ENCODE assay signal across 8 cellular contexts in the genomic region with DNA sequence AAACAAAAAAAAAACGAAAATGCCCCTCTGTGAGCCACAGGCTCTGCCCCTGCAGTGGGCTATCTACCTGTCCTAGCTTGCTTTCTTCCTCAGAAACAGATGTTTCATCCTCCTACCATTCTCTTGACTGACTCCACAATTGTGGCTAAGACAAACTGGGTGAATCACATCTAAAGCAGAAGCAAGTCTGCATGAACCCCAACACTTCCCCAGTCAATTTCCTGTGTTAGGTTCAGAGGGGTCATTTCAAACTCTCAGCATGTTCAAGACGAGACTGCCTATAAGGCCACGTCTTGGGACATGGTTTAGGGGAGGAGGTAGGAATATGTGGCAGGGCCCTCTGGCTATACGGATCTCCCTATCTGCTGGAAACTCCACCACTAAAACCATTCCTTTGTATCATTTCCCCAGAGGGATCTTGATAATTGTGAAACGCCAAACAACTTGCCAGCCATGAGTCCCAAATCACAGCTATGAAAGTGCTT.
DNase-seq lines count a peak whose midpoint lies in the region; ATAC-seq and FAIRE-seq lines count a peak whose summit lies in the region.

No MANE protein-coding gene starts in this region.

- CTCF ChIA-PET in activated naive CD4-positive, alpha-beta T cell treated with anti-CD3 and anti-CD28 coated beads, Interleukin-2, amount 10 ng/mL, durations not matched to agents 7 days and 5 days (lab: Charles Lee): interaction anchor here (1.4 to 3.3 kb wide), 4 partner anchors 11 to 47 kb away, joined by 3 to 16 read pairs (median 4); no protein-coding TSS in a partner anchor

- peak; percentile 97 for FAIRE-seq in GM18507 (lab: Jason Lieb, UNC)

- H3K4me1 Mint-ChIP-seq in activated naive CD4-positive, alpha-beta T cell treated with anti-CD3 and anti-CD28 coated beads, Interleukin-2, amount 10 ng/mL, durations not matched to agents 7 days and 5 days: peaks cover 34% of the 10 kb centered on the region
- peaks cover 21% of the 10 kb centered on the region for H3K4me1 Mint-ChIP-seq in memory B cell

- DNase-seq in GM18507 (ENCODE audit: extremely low spot score, insufficient read length, low read depth) (peak; percentile 64), memory B cell (ENCODE audit: low spot score in 2 of 2) (no peak), NCI-H524 treated with DMSO at 0.1 percent for 48 hours (lab: John Stamatoyannopoulos, UW) (no peak), globus pallidus (ENCODE audit: low spot score) (no peak)
- no peak for DNase-seq in activated naive CD4-positive, alpha-beta T cell treated with anti-CD3 and anti-CD28 coated beads, Interleukin-2, amount 10 ng/mL, durations not matched to agents 7 days and 5 days
- no peak for DNase-seq in activated CD4-positive, CD25-positive, alpha-beta regulatory T cell treated with anti-CD3 and anti-CD28 coated beads, Interleukin-2, amount 50 U/mL, for 72 hours

- no peaks in the 10 kb centered on the region for H3K36me3 Mint-ChIP-seq in activated naive CD4-positive, alpha-beta T cell treated with anti-CD3 and anti-CD28 coated beads, Interleukin-2, amount 10 ng/mL, durations not matched to agents 7 days and 5 days
- H3K36me3 Mint-ChIP-seq in memory B cell: no peaks in the 10 kb centered on the region

- peak; percentile 59 for ATAC-seq in HG03432 (IDR thresholded peaks at IDR 0.05; ENCODE audit: unreplicated experiment)
- ATAC-seq in memory B cell (ENCODE audit: low read depth): peak; percentile 66
- ATAC-seq in HG03354 (IDR thresholded peaks at IDR 0.05; ENCODE audit: poor library complexity, severe bottlenecking, unreplicated experiment): no peak

- H3K27me3 Mint-ChIP-seq in activated naive CD4-positive, alpha-beta T cell treated with anti-CD3 and anti-CD28 coated beads, Interleukin-2, amount 10 ng/mL, durations not matched to agents 7 days and 5 days: no peaks in the 10 kb centered on the region
- H3K27me3 Mint-ChIP-seq in memory B cell: no peaks in the 10 kb centered on the region

- no peaks in the 10 kb centered on the region for H3K9me3 Mint-ChIP-seq in activated naive CD4-positive, alpha-beta T cell treated with anti-CD3 and anti-CD28 coated beads, Interleukin-2, amount 10 ng/mL, durations not matched to agents 7 days and 5 days
- no peaks in the 10 kb centered on the region for H3K9me3 Mint-ChIP-seq in memory B cell

- H3K4me3 Mint-ChIP-seq in activated naive CD4-positive, alpha-beta T cell treated with anti-CD3 and anti-CD28 coated beads, Interleukin-2, amount 10 ng/mL, durations not matched to agents 7 days and 5 days: no peak overlapping the region
- peak overlapping the region; percentile 15 for H3K4me3 Mint-ChIP-seq in memory B cell

- H3K27ac Mint-ChIP-seq in activated naive CD4-positive, alpha-beta T cell treated with anti-CD3 and anti-CD28 coated beads, Interleukin-2, amount 10 ng/mL, durations not matched to agents 7 days and 5 days: peak overlapping the region; percentile 67
- H3K27ac Mint-ChIP-seq in memory B cell: peak overlapping the region; percentile 92
